ENCODE assay signal across 13 cellular contexts in the genomic region with DNA sequence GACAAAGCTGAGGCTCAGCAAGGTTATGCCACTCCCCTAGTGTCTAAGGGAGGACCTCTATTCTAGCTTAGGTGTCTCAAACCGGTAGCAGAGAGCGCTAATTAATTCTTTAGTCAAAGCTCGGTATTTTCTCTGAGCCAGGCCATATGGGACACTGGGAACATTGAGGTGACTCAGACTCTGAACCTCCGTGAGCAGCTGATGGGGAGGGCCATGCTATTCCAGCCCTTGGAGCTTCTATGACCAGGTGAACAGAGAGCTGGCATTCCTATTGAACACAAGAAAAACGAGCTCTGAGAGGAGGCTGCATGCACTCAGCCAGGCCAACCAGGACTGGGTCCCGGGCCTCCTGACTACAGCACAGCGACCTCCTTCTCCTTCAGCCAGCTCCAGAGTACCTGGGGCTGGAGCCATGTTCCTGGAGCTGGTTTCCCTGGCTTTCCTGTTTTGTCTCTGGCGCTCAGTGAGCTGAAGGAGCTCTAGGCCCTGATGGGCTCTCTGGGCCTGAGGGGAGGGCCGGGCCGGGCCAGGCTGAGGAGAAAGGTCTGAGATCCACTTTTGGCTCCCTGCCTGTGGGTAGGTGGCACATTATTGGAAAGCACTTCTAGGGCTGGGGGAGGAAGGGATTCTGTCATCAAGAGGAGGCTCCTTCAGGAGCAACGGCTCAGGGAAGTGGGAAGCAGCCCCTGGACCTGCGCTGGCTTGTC. TPM values are rescaled to one million over a fixed set of nuclear protein-coding genes. Genes with fewer than 3 reads are reported as not detected.
A peak's percentile ranks its signal among the peaks of the same experiment; 100 is the strongest.
DNase-seq lines count a peak whose midpoint lies in the region; ATAC-seq and TF ChIP-seq lines count a peak whose summit lies in the region.
"Had no signal": no experiment of that assay in that cellular context is flagged by ENCODE, and none has a peak within 500 bp of the region (broad histone marks: within the 10 kb centered on the region; RNA-seq: fewer than 3 reads in every experiment).

No MANE protein-coding gene starts in this region.

- intact Hi-C loops in dorsolateral prefrontal cortex (cut with DNase I) = no loop called here

- TF ChIP-seq CTCF in dorsolateral prefrontal cortex (IDR thresholded peaks at IDR 0.05 in 54 of 56, conservative IDR thresholded peaks at IDR 0.05 in 2 of 56; ENCODE audit: low read depth in 1 of 56, partially characterized antibody in 56 of 56) = no peak
- no peak for TF ChIP-seq CTCF in upper lobe of left lung (IDR thresholded peaks at IDR 0.05)

- no peaks in the 10 kb centered on the region for H3K27me3 ChIP-seq in dorsolateral prefrontal cortex
- H3K27me3 ChIP-seq in upper lobe of left lung = no peaks in the 10 kb centered on the region

- TF ChIP-seq POLR2A in upper lobe of left lung (IDR thresholded peaks at IDR 0.05) = no peak

- ATAC-seq in upper lobe of left lung (ENCODE audit: low FRiP score in 2 of 2) (no peak), GM19328 (IDR thresholded peaks at IDR 0.05; ENCODE audit: unreplicated experiment) (no peak), HG03135 (IDR thresholded peaks at IDR 0.05; ENCODE audit: unreplicated experiment) (no peak)
- ATAC-seq: activated naive CD4-positive, alpha-beta T cell treated with anti-CD3 and anti-CD28 coated beads, Interleukin-2, amount 50 U/mL, for 72 hours; natural killer cell had no signal

- H3K4me3 ChIP-seq in dorsolateral prefrontal cortex (no peak overlapping the region), upper lobe of left lung (no peak overlapping the region)

- no peak for TF ChIP-seq EP300 in upper lobe of left lung (IDR thresholded peaks at IDR 0.05)

- H3K4me1 ChIP-seq in upper lobe of left lung = peaks cover 69 to 91% (median 79%) of the 10 kb centered on the region in 4 donors

- H3K9me3 ChIP-seq in upper lobe of left lung = no peaks in the 10 kb centered on the region

- DNase-seq in NCI-H82 (lab: John Stamatoyannopoulos, UW) = peak; percentile 31
- no peak for DNase-seq in NCI-H82 treated with DMSO at 0.1 percent for 48 hours (lab: John Stamatoyannopoulos, UW; ENCODE audit: unreplicated experiment)
- DNase-seq in dorsolateral prefrontal cortex = peak in 1 of 10 donors; percentile 53
- peak; percentile 51 for DNase-seq in myocyte (ENCODE audit: low read depth)
- no peak for DNase-seq in upper lobe of left lung
- DNase-seq in NCI-H2081 (lab: John Stamatoyannopoulos, UW) = no peak
- DNase-seq: activated CD4-positive, alpha-beta T cell treated with anti-CD3 and anti-CD28 coated beads for 4 hours; natural killer cell; NCI-H2029; SHP77 treated with DMSO at 0.1 percent for 48 hours had no signal

- H3K27ac ChIP-seq in dorsolateral prefrontal cortex (peak overlapping the region in 58 of 59 donors; percentile 5 to 91 (median 77)), upper lobe of left lung (peak overlapping the region; percentile 67 to 84 (median 76))

- H3K36me3 ChIP-seq in upper lobe of left lung = peaks cover 0 to 8% (median 0%) of the 10 kb centered on the region in 4 donors

- WGBS in upper lobe of left lung, 2 donors = 81 to 84% methylated on average over 7 to 12 of the region's 12 CpGs

RNA-seq across cellular contexts. Expression of a gene that starts 37.0 kb away (rescaled TPM):
- 10 to 100 TPM; 16.2 to 58.9 (median 38.4) TPM for total RNA-seq in dorsolateral prefrontal cortex
- total RNA-seq in myocyte = 4.6 and 9.6 TPM in 2 replicates
- 43.6 TPM for polyA plus RNA-seq in myocyte (2012)
- 10 to 100 TPM; 18.1 to 51.4 (median 31.5) TPM for total RNA-seq in upper lobe of left lung

Comparison
In these comparisons a context has a peak if more than half of its experiments do, and no peak if none do; other contexts are left out.
1. DNase-seq: peak in NCI-H82 (single experiment) and myocyte (single experiment); none in NCI-H82 treated with DMSO at 0.1 percent for 48 hours (single experiment), upper lobe of left lung (0 of 2) and NCI-H2081 (0 of 2).